In genomic region chr18:31624892-31625640, GRCh38 we compare ENCODE assay signal across 1 cellular context.
TF ChIP-seq lines count a peak whose summit lies in the region.

No MANE protein-coding gene starts in this region.

TF ChIP-seq in K562, 482 proteins besides CTCF, POLR2A, EP300 and RAD21:
- TF ChIP-seq ZNF24 (IDR thresholded peaks at IDR 0.05) = no peak
- TF ChIP-seq ZKSCAN1 (IDR thresholded peaks at IDR 0.05; ENCODE audit: low read depth, low read length) = no peak
- TF ChIP-seq TCF15 (CRISPR knock-in tag; IDR thresholded peaks at IDR 0.05) = no peak
- no peak for TF ChIP-seq E2F3 (CRISPR knock-in tag; IDR thresholded peaks at IDR 0.05)
- no peak for TF ChIP-seq PHB2 (IDR thresholded peaks at IDR 0.05; ENCODE audit: low read depth)
- TF ChIP-seq ZNF140 (CRISPR knock-in tag; IDR thresholded peaks at IDR 0.05) = no peak
- no peak for TF ChIP-seq MAFG (tag; conservative IDR thresholded peaks at IDR 0.05)
- TF ChIP-seq ZC3H4 (CRISPR knock-in tag; IDR thresholded peaks at IDR 0.05; ENCODE audit: borderline replicate concordance) = no peak
- 0 out of 2 replicates have a peak, but pooled peaks have one; percentile 21 for TF ChIP-seq FOSL1 (tag; conservative IDR thresholded peaks at IDR 0.05)
- TF ChIP-seq BACH1 (tag; IDR thresholded peaks at IDR 0.05) = no peak
- no peak for TF ChIP-seq NUFIP1 (IDR thresholded peaks at IDR 0.05; ENCODE audit: partially characterized antibody)
- TF ChIP-seq ID3 (CRISPR knock-in tag; IDR thresholded peaks at IDR 0.05) = no peak
- no peak for TF ChIP-seq ID3 (tag; IDR thresholded peaks at IDR 0.05)
- TF ChIP-seq ETV5 (CRISPR knock-in tag; IDR thresholded peaks at IDR 0.05; ENCODE audit: low read depth) = no peak
- TF ChIP-seq SPI1 (IDR thresholded peaks at IDR 0.05; ENCODE audit: borderline replicate concordance, low read depth, low read length) = peak; percentile 62
- TF ChIP-seq SNIP1 (IDR thresholded peaks at IDR 0.05; ENCODE audit: low read depth) = no peak
- no peak for TF ChIP-seq DLX4 (CRISPR knock-in tag; IDR thresholded peaks at IDR 0.05)
- no peak for TF ChIP-seq E2F6 (IDR thresholded peaks at IDR 0.05; ENCODE audit: borderline replicate concordance in 1 of 2, extremely low read depth in 1 of 2, insufficient read depth in 1 of 2, insufficient read length in 1 of 2, low read depth in 1 of 2, low read length in 1 of 2, poor library complexity in 1 of 2, severe bottlenecking in 1 of 2)
- TF ChIP-seq MTF1 (CRISPR knock-in tag; IDR thresholded peaks at IDR 0.05; ENCODE audit: borderline replicate concordance) = no peak
- no peak for TF ChIP-seq TAF1 (IDR thresholded peaks at IDR 0.05; ENCODE audit: control insufficient read depth, extremely low read depth, insufficient read depth, low read length, severe bottlenecking)
- TF ChIP-seq RBBP5 (IDR thresholded peaks at IDR 0.05; ENCODE audit: borderline replicate concordance, insufficient read depth, low read length, poor library complexity, severe bottlenecking) = no peak
- TF ChIP-seq TFE3 (CRISPR knock-in tag; IDR thresholded peaks at IDR 0.05) = no peak
- peak in 1 of 2 experiments; percentile 57; a peak in 1 of 4 replicates for TF ChIP-seq FOXA3 (CRISPR knock-in tag; conservative IDR thresholded peaks at IDR 0.05 in 1 of 2, IDR thresholded peaks at IDR 0.05 in 1 of 2)
- TF ChIP-seq ZNF263 (CRISPR knock-in tag; IDR thresholded peaks at IDR 0.05; ENCODE audit: borderline replicate concordance) = peak; percentile 87
- no peak for TF ChIP-seq NCOA1 (IDR thresholded peaks at IDR 0.05; ENCODE audit: low read depth)
- TF ChIP-seq ARID1B (IDR thresholded peaks at IDR 0.05) = no peak
- TF ChIP-seq KDM2B (CRISPR knock-in tag; IDR thresholded peaks at IDR 0.05) = no peak
- no peak for TF ChIP-seq GMEB1 (CRISPR knock-in tag; IDR thresholded peaks at IDR 0.05)
- TF ChIP-seq KDM1A (IDR thresholded peaks at IDR 0.05) = no peak
- TF ChIP-seq LEF1 (IDR thresholded peaks at IDR 0.05) = no peak
TF ChIP-seq in K562: peak in this region for 4.
